Comparison of ENCODE assay signal across 1 cellular context in genomic region chr15:66084704-66085103, GRCh38.
TF ChIP-seq lines count a peak whose summit lies in the region.

No MANE protein-coding gene starts in this region.

TF ChIP-seq in K562, 482 proteins besides CTCF, POLR2A, EP300 and RAD21 (continued from another document):
- no peak for TF ChIP-seq CHD7 (IDR thresholded peaks at IDR 0.05; ENCODE audit: low read depth, low read length)
TF ChIP-seq in K562: peak in this region for 1.
